In genomic region chr6:127519469-127519785, GRCh38 we compare ENCODE assay signal across 10 cellular contexts. TPM values are rescaled to one million over a fixed set of nuclear protein-coding genes. Genes with fewer than 3 reads are reported as not detected.
DNase-seq lines count a peak whose midpoint lies in the region; ATAC-seq and TF ChIP-seq lines count a peak whose summit lies in the region.
"Had no signal": no experiment of that assay in that cellular context is flagged by ENCODE, and none has a peak within 500 bp of the region (broad histone marks: within the 10 kb centered on the region; RNA-seq: fewer than 3 reads in every experiment).

No MANE protein-coding gene starts in this region.

- H3K9me2 ChIP-seq in neural cell (ENCODE audit: insufficient read depth, low read length), result no peaks in the 10 kb centered on the region

- no peak overlapping the region for H3K27ac Mint-ChIP-seq in CD4-positive, alpha-beta T cell
- no peak overlapping the region for H3K27ac Mint-ChIP-seq in effector memory CD8-positive, alpha-beta T cell

- no peak for TF ChIP-seq RAD21 in neural cell (conservative IDR thresholded peaks at IDR 0.05)

- intact Hi-C loops in CD4-positive, alpha-beta T cell (cut with DNase I, micrococcal nuclease), result loop anchor here in 1 of 2 experiments (10.0 kb wide), 1 partner anchor 1005 kb away; the partner anchor contains the start of gene PTPRK
- intact Hi-C loops in left ventricle myocardium superior (cut with micrococcal nuclease), result no loop called here

- H3K9me3 ChIP-seq in CD4-positive, alpha-beta T cell (ENCODE audit: control insufficient read depth, low read length), result no peaks in the 10 kb centered on the region
- H3K9me3 ChIP-seq in NT2/D1 (ENCODE audit: insufficient read depth, low read length) (no peaks in the 10 kb centered on the region), neural cell (ENCODE audit: low read length) (no peaks in the 10 kb centered on the region)

- DNase-seq in CD4-positive, alpha-beta T cell, result no peak
- DNase-seq in NT2/D1 (ENCODE audit: low read depth, low spot score) (no peak), SK-N-DZ (ENCODE audit: low spot score) (no peak), NAMALWA (ENCODE audit: low spot score) (no peak), left ventricle myocardium superior (no peak), HUDEP-2 (lab: John Stamatoyannopoulos, UW; ENCODE audit: unreplicated experiment in 76 of 76) (no peak)
- DNase-seq in effector memory CD8-positive, alpha-beta T cell, result no peak

- H3K4me3 Mint-ChIP-seq in CD4-positive, alpha-beta T cell, result peak overlapping the region; percentile 55
- H3K4me3 Mint-ChIP-seq in effector memory CD8-positive, alpha-beta T cell, result peak overlapping the region; percentile 34 to 47

- POLR2A ChIA-PET in CD4-positive, alpha-beta T cell (lab: Charles Lee), result no interaction called here

- H3K36me3 Mint-ChIP-seq in CD4-positive, alpha-beta T cell (ENCODE audit: low read depth), result no peaks in the 10 kb centered on the region
- H3K36me3 Mint-ChIP-seq in effector memory CD8-positive, alpha-beta T cell (ENCODE audit: insufficient read depth), result peaks cover 5% of the 10 kb centered on the region

- peak overlapping the region; percentile 92 for H2AFZ ChIP-seq in neural cell (ENCODE audit: low read depth, low read length)

- no peak for TF ChIP-seq CTCF in CD4-positive, alpha-beta T cell (IDR thresholded peaks at IDR 0.05)
- no peak for TF ChIP-seq CTCF in neural cell (IDR thresholded peaks at IDR 0.05; ENCODE audit: poor library complexity, severe bottlenecking)

- no peaks in the 10 kb centered on the region for H3K4me1 ChIP-seq in NT2/D1 (ENCODE audit: insufficient read depth, insufficient read length)

- no peak for ATAC-seq in CD4-positive, alpha-beta T cell (ENCODE audit: poor library complexity)
- no peak for ATAC-seq in effector memory CD8-positive, alpha-beta T cell (replicated peaks)
- ATAC-seq in left ventricle myocardium superior, result no peak

- H3K36me3 ChIP-seq in NT2/D1 (ENCODE audit: insufficient read depth, insufficient read length, low read length) (no peaks in the 10 kb centered on the region), neural cell (ENCODE audit: insufficient read depth, low read length) (no peaks in the 10 kb centered on the region)

- H3K4me3 ChIP-seq in NT2/D1 (ENCODE audit: insufficient read length, low read depth) (peak overlapping the region; percentile 21), neural cell (ENCODE audit: low read length) (peak overlapping the region; percentile 76)

- H3K79me2 ChIP-seq in neural cell (replicated peaks; ENCODE audit: insufficient read depth, low read length), result peaks cover 35% of the 10 kb centered on the region

- peak overlapping the region; percentile 89 for H3K4me2 ChIP-seq in neural cell (ENCODE audit: low read length)

- H3F3A ChIP-seq in neural cell (ENCODE audit: insufficient read depth, low read length, poor library complexity, severe bottlenecking), result peaks cover 17% of the 10 kb centered on the region

- H3K27me3 Mint-ChIP-seq in CD4-positive, alpha-beta T cell, result peaks cover 67% of the 10 kb centered on the region
- H3K27me3 Mint-ChIP-seq in effector memory CD8-positive, alpha-beta T cell, result peaks cover 46 to 48% of the 10 kb centered on the region in 2 donors

- H4K20me1 ChIP-seq in neural cell (ENCODE audit: insufficient read depth), result peaks cover 12% of the 10 kb centered on the region

- H3K4me1 Mint-ChIP-seq in CD4-positive, alpha-beta T cell (ENCODE audit: low read depth), result peaks cover 35% of the 10 kb centered on the region
- peaks cover 27% of the 10 kb centered on the region in 2 donors for H3K4me1 Mint-ChIP-seq in effector memory CD8-positive, alpha-beta T cell (ENCODE audit: low read depth in 2 of 2)

- CTCF ChIA-PET in CD4-positive, alpha-beta T cell (lab: Charles Lee), result no interaction called here

- H3K27ac ChIP-seq in CD4-positive, alpha-beta T cell (ENCODE audit: low read depth, low read length), result no peak overlapping the region
- peak overlapping the region; percentile 100 for H3K27ac ChIP-seq in neural cell (ENCODE audit: low read length)

- no peak for TF ChIP-seq EP300 in neural cell (conservative IDR thresholded peaks at IDR 0.05; ENCODE audit: poor library complexity, severe bottlenecking)

- H3K27me3 ChIP-seq in CD4-positive, alpha-beta T cell (ENCODE audit: control insufficient read depth, insufficient read depth, low read length), result peaks cover 59% of the 10 kb centered on the region
- H3K27me3 ChIP-seq in NT2/D1 (ENCODE audit: insufficient read depth, insufficient read length), result peaks cover 11% of the 10 kb centered on the region
- no peaks in the 10 kb centered on the region for H3K27me3 ChIP-seq in neural cell (ENCODE audit: insufficient read depth, low read depth, low read length)

- no peak overlapping the region for H3K9ac ChIP-seq in NT2/D1 (ENCODE audit: insufficient read length, low read depth)
- H3K9ac ChIP-seq in neural cell (ENCODE audit: low read length), result peak overlapping the region; percentile 98

- no peaks in the 10 kb centered on the region for H3K9me3 Mint-ChIP-seq in CD4-positive, alpha-beta T cell
- H3K9me3 Mint-ChIP-seq in effector memory CD8-positive, alpha-beta T cell, result no peaks in the 10 kb centered on the region

TF ChIP-seq in neural cell, 6 proteins besides CTCF, POLR2A, EP300 and RAD21:
- TF ChIP-seq POLR2AphosphoS5 (IDR thresholded peaks at IDR 0.05) (no peak), REST (IDR thresholded peaks at IDR 0.05; ENCODE audit: borderline replicate concordance) (peak; percentile 96), EZH2 (IDR thresholded peaks at IDR 0.05; ENCODE audit: borderline replicate concordance, insufficient read depth, low read length, poor library complexity, severe bottlenecking) (no peak), TAF1 (IDR thresholded peaks at IDR 0.05; ENCODE audit: low read depth) (peak; percentile 50), SMC3 (conservative IDR thresholded peaks at IDR 0.05; ENCODE audit: poor library complexity) (no peak)

RNA-seq across cellular contexts. Expression of gene C6orf58, which starts 57.5 kb away (rescaled TPM):
- total RNA-seq in CD4-positive, alpha-beta T cell, result not detected
- polyA plus RNA-seq in neural cell, result 0.52 and 0.97 TPM in 2 replicates
- polyA minus RNA-seq in neural cell, result 1.9 and 2.9 TPM in 2 replicates
- 0.17 and 0.74 TPM in 2 replicates for polyA plus RNA-seq in SK-N-DZ (2014; cell fraction: cytosol; rRNA removed)
- polyA plus RNA-seq in SK-N-DZ (2014; cell fraction: nucleus; rRNA removed), result not detected in 2 replicates
- total RNA-seq in left ventricle myocardium superior, result not detected
- total RNA-seq: fibroblast of villous mesenchyme had no signal
- polyA plus RNA-seq: mammary epithelial cell had no signal
